ENCODE assay signal across 12 cellular contexts in the genomic region with DNA sequence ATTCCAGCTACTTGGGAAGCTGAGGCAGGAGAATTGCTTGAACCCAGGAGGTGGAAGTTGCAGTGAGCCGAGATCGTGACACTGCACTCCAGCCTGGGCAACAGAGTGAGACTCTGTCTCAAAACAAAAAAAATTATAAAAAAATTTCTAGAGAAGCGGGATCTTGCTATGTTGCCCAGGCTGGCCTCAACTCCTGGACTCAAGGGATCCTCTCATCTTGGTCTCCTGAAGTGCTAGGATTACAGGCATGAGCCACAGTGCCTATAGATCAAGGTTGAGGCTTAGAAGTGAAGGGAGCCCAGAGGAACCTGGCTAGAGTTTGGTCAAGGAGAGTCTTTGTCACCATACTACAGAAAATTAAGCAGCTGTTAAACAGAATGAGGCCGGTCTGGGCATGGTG. TPM values are rescaled to one million over a fixed set of nuclear protein-coding genes. Genes with fewer than 3 reads are reported as not detected.
DNase-seq lines count a peak whose midpoint lies in the region; ATAC-seq and TF ChIP-seq lines count a peak whose summit lies in the region.
"Had no signal": no experiment of that assay in that cellular context is flagged by ENCODE, and none has a peak within 500 bp of the region (broad histone marks: within the 10 kb centered on the region; RNA-seq: fewer than 3 reads in every experiment).

No MANE protein-coding gene starts in this region.

- CTCF ChIA-PET in activated B cell treated with CpG ODN at 0.5 μM for 24 hours (lab: Charles Lee) = interaction anchor here (1.2 to 3.4 kb wide), 2 partner anchors 12 to 47 kb away, joined by 4 to 12 read pairs; no protein-coding TSS in a partner anchor

- H3K9me3 Mint-ChIP-seq in activated B cell treated with CpG ODN at 0.5 μM for 24 hours = no peaks in the 10 kb centered on the region

- no peak overlapping the region for H2BK15ac ChIP-seq in mesenchymal stem cell (ENCODE audit: low read depth, poor library complexity, severe bottlenecking)

- intact Hi-C loops in activated B cell treated with CpG ODN at 0.5 μM for 24 hours (cut with micrococcal nuclease) (no loop called here), esophagus squamous epithelium (cut with DNase I) (no loop called here), right cardiac atrium (cut with DNase I) (no loop called here)

- POLR2A ChIA-PET in activated B cell treated with CpG ODN at 0.5 μM for 24 hours (lab: Charles Lee) = interaction anchor here (0.8 to 4.3 kb wide), 8 partner anchors 12 to 48 kb away, joined by 3 to 43 read pairs (median 10); partner anchors contain the start of gene HMOX1

- no peak overlapping the region for H4K91ac ChIP-seq in mesenchymal stem cell (ENCODE audit: low read length)

- peaks cover 24% of the 10 kb centered on the region for H3K36me3 ChIP-seq in BLaER1
- H3K36me3 ChIP-seq in DOHH2 (ENCODE audit: control insufficient read depth, low read length) = peaks cover 39% of the 10 kb centered on the region
- peaks cover 17 to 21% of the 10 kb centered on the region in 2 experiments for H3K36me3 ChIP-seq in mesenchymal stem cell (ENCODE audit: control insufficient read depth in 1 of 2, insufficient read depth in 2 of 2, low read depth in 1 of 2, low read length in 2 of 2)
- peaks cover 0 to 11% (median 0%) of the 10 kb centered on the region in 3 donors for H3K36me3 ChIP-seq in esophagus squamous epithelium

- H2BK5ac ChIP-seq in mesenchymal stem cell (ENCODE audit: low read depth, low read length, poor library complexity, severe bottlenecking) = no peak overlapping the region

- H3K14ac ChIP-seq in mesenchymal stem cell (ENCODE audit: low read length in 2 of 2) = no peak overlapping the region

- peaks cover 36% of the 10 kb centered on the region for H3K36me3 Mint-ChIP-seq in activated B cell treated with CpG ODN at 0.5 μM for 24 hours (ENCODE audit: low read depth)

- no peak overlapping the region for H3K18ac ChIP-seq in mesenchymal stem cell (ENCODE audit: low read depth in 1 of 2, low read length in 2 of 2)

- peaks cover 42% of the 10 kb centered on the region for H3K79me2 ChIP-seq in DOHH2 (ENCODE audit: control insufficient read depth, low read length)

- H3K27ac Mint-ChIP-seq in activated B cell treated with CpG ODN at 0.5 μM for 24 hours = peak overlapping the region; percentile 99

- no peak overlapping the region for H2BK120ac ChIP-seq in mesenchymal stem cell (ENCODE audit: low read depth, low read length)

- no peaks in the 10 kb centered on the region; the same call in 1 of the 2 replicates for H3F3A ChIP-seq in DOHH2 (ENCODE audit: control insufficient read depth, insufficient read depth)

- peak overlapping the region; percentile 99 for H3K4me3 Mint-ChIP-seq in activated B cell treated with CpG ODN at 0.5 μM for 24 hours

- no peak overlapping the region for H4K8ac ChIP-seq in mesenchymal stem cell (ENCODE audit: low read length)

- no peak overlapping the region for H3K23ac ChIP-seq in mesenchymal stem cell (ENCODE audit: low read length in 2 of 2)

- peaks cover 23% of the 10 kb centered on the region for H3K79me1 ChIP-seq in mesenchymal stem cell (replicated peaks; ENCODE audit: low read length, poor library complexity, severe bottlenecking)

- H3K27me3 ChIP-seq in BLaER1 (no peaks in the 10 kb centered on the region), DOHH2 (ENCODE audit: control insufficient read depth, low read length) (no peaks in the 10 kb centered on the region), mesenchymal stem cell (ENCODE audit: control insufficient read depth in 1 of 2, insufficient read depth in 1 of 2, low read length in 2 of 2) (no peaks in the 10 kb centered on the region), esophagus squamous epithelium (no peaks in the 10 kb centered on the region), right cardiac atrium (ENCODE audit: control insufficient read depth, insufficient read depth) (no peaks in the 10 kb centered on the region)

- H4K20me1 ChIP-seq in BLaER1 = no peaks in the 10 kb centered on the region
- H4K20me1 ChIP-seq in DOHH2 (ENCODE audit: control insufficient read depth, insufficient read depth, low read depth, low read length) = peaks cover 3% of the 10 kb centered on the region; the same call in 1 of the 2 replicates

- H3K4me1 ChIP-seq in BLaER1 (peaks cover 64% of the 10 kb centered on the region), DOHH2 (ENCODE audit: control insufficient read depth, low read length) (peaks cover 58% of the 10 kb centered on the region), mesenchymal stem cell (ENCODE audit: control insufficient read depth, insufficient read depth, low read depth, low read length) (peaks cover 25% of the 10 kb centered on the region), esophagus squamous epithelium (peaks cover 13 to 38% (median 14%) of the 10 kb centered on the region in 3 donors), right cardiac atrium (ENCODE audit: control insufficient read depth, insufficient read depth, low read length) (no peaks in the 10 kb centered on the region)

- H3K4me2 ChIP-seq in BLaER1 (no peak overlapping the region), DOHH2 (ENCODE audit: low read length) (peak overlapping the region; percentile 79), mesenchymal stem cell (ENCODE audit: low read length, poor library complexity, severe bottlenecking) (no peak overlapping the region)

- H3K9me3 ChIP-seq in BLaER1 (no peaks in the 10 kb centered on the region), DOHH2 (ENCODE audit: control insufficient read depth, insufficient read depth, low read length) (no peaks in the 10 kb centered on the region), mesenchymal stem cell (ENCODE audit: control insufficient read depth, low read length) (no peaks in the 10 kb centered on the region), esophagus squamous epithelium (no peaks in the 10 kb centered on the region), right cardiac atrium (ENCODE audit: control insufficient read depth, low read length) (no peaks in the 10 kb centered on the region)
- H3K9me3 ChIP-seq: HAP-1 had no signal

- peaks cover 66% of the 10 kb centered on the region for H3K4me1 Mint-ChIP-seq in activated B cell treated with CpG ODN at 0.5 μM for 24 hours

- no peak overlapping the region for H2AFZ ChIP-seq in mesenchymal stem cell (ENCODE audit: low read depth, low read length)

- 96% methylated on average over 4 of the region's 4 CpGs for WGBS in mesenchymal stem cell
- 95 to 100% methylated on average over 4 of the region's 4 CpGs for WGBS in esophagus squamous epithelium, 2 donors
- WGBS in right cardiac atrium = over 99% methylated on average over 4 of the region's 4 CpGs

- no peaks in the 10 kb centered on the region for H3K9me2 ChIP-seq in DOHH2 (replicated peaks; ENCODE audit: control insufficient read depth, low read length)

- H3K27ac ChIP-seq in BLaER1 = peak overlapping the region; percentile 96; the same call in 1 of the 2 replicates
- H3K27ac ChIP-seq in DOHH2 (ENCODE audit: low read depth, low read length) = peak overlapping the region; percentile 81
- no peak overlapping the region for H3K27ac ChIP-seq in mesenchymal stem cell (ENCODE audit: low read length, poor library complexity, severe bottlenecking)
- no peak overlapping the region for H3K27ac ChIP-seq in esophagus squamous epithelium
- no peak overlapping the region for H3K27ac ChIP-seq in right cardiac atrium (ENCODE audit: low read length)

- H3K4me3 ChIP-seq in BLaER1 = no peak overlapping the region
- peak overlapping the region; percentile 96 for H3K4me3 ChIP-seq in DOHH2 (ENCODE audit: low read length)
- no peak overlapping the region for H3K4me3 ChIP-seq in mesenchymal stem cell (ENCODE audit: insufficient read depth in 1 of 2, low read depth in 1 of 2, low read length in 2 of 2)
- H3K4me3 ChIP-seq in esophagus squamous epithelium = no peak overlapping the region
- H3K4me3 ChIP-seq in right cardiac atrium (ENCODE audit: low read length) = no peak overlapping the region

- H3K9ac ChIP-seq in BLaER1 = no peak overlapping the region
- H3K9ac ChIP-seq in mesenchymal stem cell (ENCODE audit: low read length) = no peak overlapping the region

- H3K27me3 Mint-ChIP-seq in activated B cell treated with CpG ODN at 0.5 μM for 24 hours = no peaks in the 10 kb centered on the region

- H2AK5ac ChIP-seq in mesenchymal stem cell (ENCODE audit: low read length, severe bottlenecking) = peak overlapping the region; percentile 31

- no peak overlapping the region for H3K4ac ChIP-seq in mesenchymal stem cell (ENCODE audit: low read depth in 1 of 2, low read length in 2 of 2)

- TF ChIP-seq CTCF in DOHH2 (IDR thresholded peaks at IDR 0.05; ENCODE audit: low read depth, low read length, poor library complexity, severe bottlenecking) = no peak
- no peak for TF ChIP-seq CTCF in activated B cell treated with CpG ODN at 0.5 μM for 24 hours (IDR thresholded peaks at IDR 0.05)
- TF ChIP-seq CTCF in esophagus squamous epithelium (IDR thresholded peaks at IDR 0.05) = no peak

- ATAC-seq in activated B cell treated with CpG ODN at 0.5 μM for 24 hours (ENCODE audit: low read depth) (no peak), HG02938 (IDR thresholded peaks at IDR 0.05; ENCODE audit: unreplicated experiment) (no peak), right cardiac atrium (no peak)

- TF ChIP-seq POLR2A in esophagus squamous epithelium (IDR thresholded peaks at IDR 0.05) = no peak

- no peak overlapping the region for H2BK12ac ChIP-seq in mesenchymal stem cell (ENCODE audit: low read length in 2 of 2)

- DNase-seq in activated B cell treated with CpG ODN at 0.5 μM for 24 hours (no peak), mesenchymal stem cell (no peak), esophagus squamous epithelium (lab: John Stamatoyannopoulos, UW) (no peak), right cardiac atrium (no peak), SHP77 (lab: John Stamatoyannopoulos, UW) (no peak)
- DNase-seq: IMR-90, NCI-H1694 treated with DMSO at 0.1 percent for 48 hours, NCI-H748 treated with DMSO at 0.1 percent for 48 hours had no signal

RNA-seq across cellular contexts. Expression of gene MCM5, which starts 1.4 kb away (rescaled TPM):
- total RNA-seq in activated B cell treated with CpG ODN at 0.5 μM for 24 hours (176 and 178 TPM in 2 replicates), esophagus squamous epithelium (10 to 100 TPM; 23.1 to 48.1 (median 34.6) TPM), right cardiac atrium (10 to 100 TPM in 2 of 4 donors, 1 to 10 TPM in 2; 7.4 to 15.8 (median 11.0) TPM)
- 6.9 TPM for polyA plus RNA-seq in mesenchymal stem cell (2013, experiment 1 of 2)
- polyA plus RNA-seq in mesenchymal stem cell (2013, experiment 2 of 2) = 7.5 TPM
- 7.3 TPM for polyA plus RNA-seq in right cardiac atrium

RNA-seq across cellular contexts. Expression of gene HMOX1, which starts 17.7 kb away (rescaled TPM):
- total RNA-seq in activated B cell treated with CpG ODN at 0.5 μM for 24 hours (13.3 TPM in 2 replicates), esophagus squamous epithelium (10 to 100 TPM; 13.0 to 39.0 (median 18.3) TPM), right cardiac atrium (10 to 100 TPM in 2 of 4 donors, 1 to 10 TPM in 2; 6.2 to 10.8 (median 9.6) TPM)
- polyA plus RNA-seq in mesenchymal stem cell (2013, experiment 1 of 2) = 24.1 TPM
- 24.2 TPM for polyA plus RNA-seq in mesenchymal stem cell (2013, experiment 2 of 2)
- 6.1 TPM for polyA plus RNA-seq in right cardiac atrium

Comparison
In these comparisons a context has a peak if more than half of its experiments do, and no peak if none do; other contexts are left out.
1. H3K27ac ChIP-seq: peak in BLaER1 (single experiment) and DOHH2 (single experiment); none in mesenchymal stem cell (single experiment), esophagus squamous epithelium (0 of 4) and right cardiac atrium (single experiment).